In genomic region chr6:105443941-105444340, GRCh38 we compare ENCODE assay signal across 23 cellular contexts.
"Had no signal": no experiment of that assay in that cellular context is flagged by ENCODE, and none has a peak within 500 bp of the region (broad histone marks: within the 10 kb centered on the region; RNA-seq: fewer than 3 reads in every experiment).

No MANE protein-coding gene starts in this region.

- ATAC-seq: Panc1, PC-3, Right ventricle myocardium inferior, SK-N-SH treated with all-trans-retinoic acid at 6 μM for 48 hours had no signal

- H3K27ac ChIP-seq: HL-60, SJCRH30 had no signal

- H3K9me3 ChIP-seq: SJCRH30 had no signal

- DNase-seq: KBM-7; MG63; NCI-H1092; NCI-H1105 treated with DMSO at 0.1 percent for 48 hours; NCI-H1417 treated with DMSO at 0.1 percent for 48 hours; NCI-H146; NCI-H1694 treated with DMSO at 0.1 percent for 48 hours; NCI-H1930; NCI-H2081; NCI-H2107; NCI-H2227 treated with DMSO at 0.1 percent for 48 hours; NCI-H510A; NCI-H524 treated with DMSO at 0.1 percent for 48 hours; NCI-H69; NCI-H774; NK-92 treated with Interleukin-12 subunit alpha and Interleukin-12 subunit beta, amount 100 ng/mL, for 24 hours; PC-3; SHP77 treated with DMSO at 0.1 percent for 48 hours; SJCRH30 had no signal

- H3K36me3 ChIP-seq: MG63, SJCRH30 had no signal

- H3K4me3 ChIP-seq: MG63, SJCRH30 had no signal

- H3K27me3 ChIP-seq: MG63, SJCRH30 had no signal

- H3K4me1 ChIP-seq: SJCRH30 had no signal
